Comparison of ENCODE assay signal across 16 cellular contexts in genomic region chr6:80211295-80211694, GRCh38.
DNase-seq lines count a peak whose midpoint lies in the region; ATAC-seq lines count a peak whose summit lies in the region.
"Had no signal": no experiment of that assay in that cellular context is flagged by ENCODE, and none has a peak within 500 bp of the region (broad histone marks: within the 10 kb centered on the region; RNA-seq: fewer than 3 reads in every experiment).

No MANE protein-coding gene starts in this region.

- no peak overlapping the region for H4K12ac ChIP-seq in trophoblast cell (ENCODE audit: low read depth, low read length)

- no peaks in the 10 kb centered on the region for H3K9me3 ChIP-seq in adipocyte (ENCODE audit: control insufficient read depth, low read length)
- H3K9me3 ChIP-seq in trophoblast cell (ENCODE audit: insufficient read depth, low read depth, low read length) = no peaks in the 10 kb centered on the region
- H3K9me3 ChIP-seq: spleen had no signal

- DNase-seq in adipocyte (ENCODE audit: low read depth) (peak; percentile 22), trophoblast cell (peak in 1 of 2 donors; percentile 34), NCI-H1694 (lab: John Stamatoyannopoulos, UW) (no peak), NCI-H2029 (lab: John Stamatoyannopoulos, UW) (no peak)
- DNase-seq: Calu3; dorsolateral prefrontal cortex; head of caudate nucleus; spleen; stimulated activated naive CD8-positive, alpha-beta T cell treated with anti-CD3 and anti-CD28 coated beads, Interleukin-15, amount 100 ng/mL, for 72 hours had no signal

- no peak overlapping the region for H3K18ac ChIP-seq in trophoblast cell (ENCODE audit: low read length)

- H3K4me2 ChIP-seq in trophoblast cell (ENCODE audit: low read length) = peak overlapping the region; percentile 40

- peak overlapping the region; percentile 85 for H2BK120ac ChIP-seq in trophoblast cell (ENCODE audit: insufficient read depth, low read length, poor library complexity)

- H3K79me2 ChIP-seq in trophoblast cell (ENCODE audit: control insufficient read depth, insufficient read depth, low read length, poor library complexity) = no peaks in the 10 kb centered on the region

- WGBS in trophoblast cell (ENCODE audit: extremely low coverage, insufficient coverage, insufficient read length) = no CpG with 5 or more reads among the region's 3 CpGs

- no peak overlapping the region for H2BK12ac ChIP-seq in trophoblast cell (ENCODE audit: low read length)

- H4K8ac ChIP-seq in trophoblast cell (ENCODE audit: low read depth, low read length) = peak overlapping the region; percentile 53

- ATAC-seq in GM18511 (IDR thresholded peaks at IDR 0.05; ENCODE audit: unreplicated experiment) (peak; percentile 74), HG02642 (IDR thresholded peaks at IDR 0.05; ENCODE audit: poor library complexity, unreplicated experiment) (peak; percentile 51), GM19324 (IDR thresholded peaks at IDR 0.05; ENCODE audit: low FRiP score, unreplicated experiment) (no peak), HG03095 (IDR thresholded peaks at IDR 0.05; ENCODE audit: unreplicated experiment) (no peak)
- ATAC-seq: activated CD4-positive, CD25-positive, alpha-beta regulatory T cell treated with anti-CD3 and anti-CD28 coated beads, Interleukin-2, amount 50 U/mL, for 24 hours; esophagus mucosa; stimulated activated naive CD8-positive, alpha-beta T cell treated with anti-CD3 and anti-CD28 coated beads, Interleukin-15, amount 100 ng/mL, for 72 hours had no signal

- H3K27me3 ChIP-seq in adipocyte (replicated peaks; ENCODE audit: control insufficient read depth, insufficient read depth, low read length) (no peaks in the 10 kb centered on the region), trophoblast cell (ENCODE audit: insufficient read depth, low read length) (no peaks in the 10 kb centered on the region)
- H3K27me3 ChIP-seq: dorsolateral prefrontal cortex, spleen had no signal

- no peak overlapping the region for H2AK5ac ChIP-seq in trophoblast cell (ENCODE audit: low read length)

- H4K91ac ChIP-seq in trophoblast cell (ENCODE audit: low read depth, low read length) = peak overlapping the region; percentile 79

- H2BK5ac ChIP-seq in trophoblast cell (ENCODE audit: low read depth, low read length, poor library complexity) = peak overlapping the region; percentile 85

- no peak overlapping the region for H3K23ac ChIP-seq in trophoblast cell (ENCODE audit: low read length)

- H3K79me1 ChIP-seq in trophoblast cell (ENCODE audit: low read length) = peaks cover 3% of the 10 kb centered on the region

- H3K9ac ChIP-seq in adipocyte (ENCODE audit: low read length) = no peak overlapping the region
- no peak overlapping the region for H3K9ac ChIP-seq in trophoblast cell (ENCODE audit: low read length)

- H2AFZ ChIP-seq in trophoblast cell (ENCODE audit: insufficient read depth, low read length, poor library complexity) = no peak overlapping the region

- H3K4me1 ChIP-seq in adipocyte (ENCODE audit: control insufficient read depth, insufficient read depth, low read length) = peaks cover 9% of the 10 kb centered on the region
- H3K4me1 ChIP-seq in trophoblast cell (ENCODE audit: control insufficient read depth in 1 of 2, insufficient read depth in 2 of 2, low read length in 2 of 2) = peaks cover 3 to 12% of the 10 kb centered on the region in 2 experiments

- H3K4me3 ChIP-seq in adipocyte (ENCODE audit: low read length) (no peak overlapping the region), trophoblast cell (ENCODE audit: low read depth, low read length) (no peak overlapping the region)
- H3K4me3 ChIP-seq: dorsolateral prefrontal cortex, spleen had no signal

- H3K27ac ChIP-seq in trophoblast cell (ENCODE audit: low read depth, low read length) = peak overlapping the region; percentile 92
- H3K27ac ChIP-seq: dorsolateral prefrontal cortex, RWPE1, spleen had no signal

- no peaks in the 10 kb centered on the region for H3K36me3 ChIP-seq in adipocyte (ENCODE audit: control insufficient read depth, insufficient read depth, low read length, severe bottlenecking)
- peaks cover 0 to 3% of the 10 kb centered on the region in 2 experiments for H3K36me3 ChIP-seq in trophoblast cell (ENCODE audit: control insufficient read depth in 1 of 2, insufficient read depth in 2 of 2, low read length in 2 of 2)
- H3K36me3 ChIP-seq: spleen had no signal

- H3K14ac ChIP-seq in trophoblast cell (ENCODE audit: low read length) = peak overlapping the region; percentile 77

- no peak overlapping the region for H3K4ac ChIP-seq in trophoblast cell (ENCODE audit: low read depth, low read length)

Comparison
In these comparisons a context has a peak if more than half of its experiments do, and no peak if none do; other contexts are left out.
1. ATAC-seq: peak in GM18511 (single experiment) and HG02642 (single experiment); none in GM19324 (single experiment) and HG03095 (single experiment).